ENCODE assay signal across 5 cellular contexts in the genomic region with DNA sequence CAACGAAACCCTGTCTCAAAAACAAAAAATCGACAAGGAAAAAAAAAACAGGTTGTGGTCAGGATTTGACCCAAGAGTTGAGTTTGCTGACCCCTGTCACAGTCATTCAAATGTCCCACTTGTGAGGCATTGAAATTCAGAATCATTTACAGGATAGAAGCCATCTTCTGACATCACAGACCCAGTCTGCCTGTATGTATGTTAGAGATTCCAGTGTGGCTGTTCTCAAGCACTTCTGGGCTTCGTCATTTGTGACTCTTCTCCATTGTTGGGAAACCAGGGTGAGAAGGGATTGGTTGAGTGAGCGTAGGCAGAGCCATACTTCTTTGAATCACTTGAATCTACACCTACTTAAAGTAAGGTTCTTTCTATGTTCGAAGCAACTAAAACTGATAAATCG.
"Had no signal": no experiment of that assay in that cellular context is flagged by ENCODE, and none has a peak within 500 bp of the region (broad histone marks: within the 10 kb centered on the region; RNA-seq: fewer than 3 reads in every experiment).

No MANE protein-coding gene starts in this region.

- H3K9ac ChIP-seq: GM23248 had no signal

- DNase-seq: GM23248, H9, HCEC 1CT, IMR-90 had no signal

- H3K27ac ChIP-seq: GM23248 had no signal

- H3K4me3 ChIP-seq: GM23248, K562 had no signal
